In the genomic region with DNA sequence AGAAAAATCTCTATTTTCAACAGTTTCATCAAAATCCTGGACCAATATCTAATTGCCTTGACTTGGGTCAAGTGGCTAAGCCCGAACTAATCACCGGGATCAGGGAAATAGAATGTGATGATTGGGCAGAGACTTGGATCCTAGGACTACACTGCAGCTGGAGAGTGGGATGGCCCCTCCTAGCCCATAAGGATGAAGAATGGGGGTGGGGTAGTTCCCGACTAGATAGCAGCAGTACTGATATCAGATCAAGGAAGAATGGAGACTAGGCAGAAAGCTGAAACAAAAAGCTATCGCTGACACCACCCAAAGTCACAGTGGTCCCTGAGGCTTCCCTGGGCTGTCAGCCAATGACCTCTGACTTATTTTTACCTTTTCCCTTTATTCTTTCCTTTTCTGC, we compare ENCODE assay signal across 17 cellular contexts.
"Had no signal": no experiment of that assay in that cellular context is flagged by ENCODE, and none has a peak within 500 bp of the region (broad histone marks: within the 10 kb centered on the region; RNA-seq: fewer than 3 reads in every experiment).

No MANE protein-coding gene starts in this region.

- DNase-seq: effector CD8-positive, alpha-beta T cell; heart right ventricle; kidney; mammary epithelial cell; mucosa of descending colon; naive thymus-derived CD8-positive, alpha-beta T cell; psoas muscle; retina; right lobe of liver; stimulated activated CD4-positive, alpha-beta T cell treated with anti-CD3 and anti-CD28 coated beads, Interleukin-4, amount 100 ng/mL, for 1 hour; stimulated activated CD8-positive, alpha-beta memory T cell treated with anti-CD3 and anti-CD28 coated beads, Interleukin-4, amount 100 ng/mL, for 48 hours; stimulated activated naive CD8-positive, alpha-beta T cell treated with anti-CD3 and anti-CD28 coated beads, Interleukin-15, Interleukin-2, amounts not matched to agents 100 U/mL and 50 U/mL, for 24 hours; transverse colon had no signal

- H3K27me3 ChIP-seq: heart right ventricle, neutrophil, right lobe of liver, transverse colon had no signal

- H3K4me1 ChIP-seq: psoas muscle, right lobe of liver, transverse colon had no signal

- H3K27ac ChIP-seq: coronary artery, heart right ventricle, neutrophil, psoas muscle, right lobe of liver, thoracic aorta, transverse colon had no signal

- H3K36me3 Mint-ChIP-seq: naive thymus-derived CD8-positive, alpha-beta T cell; stimulated activated effector memory CD8-positive, alpha-beta T cell treated with anti-CD3 and anti-CD28 coated beads, Interleukin-12 subunit alpha, Interleukin-12 subunit beta, amount 100 ng/mL, for 72 hours had no signal

- H3K4me3 ChIP-seq: coronary artery, heart right ventricle, mucosa of descending colon, psoas muscle, right lobe of liver, thoracic aorta, transverse colon had no signal

- H3K9me3 Mint-ChIP-seq: stimulated activated effector memory CD8-positive, alpha-beta T cell treated with anti-CD3 and anti-CD28 coated beads, Interleukin-12 subunit alpha, Interleukin-12 subunit beta, amount 100 ng/mL, for 72 hours had no signal

- ATAC-seq: heart right ventricle; mucosa of descending colon; naive thymus-derived CD8-positive, alpha-beta T cell; psoas muscle; right lobe of liver; stimulated activated effector memory CD8-positive, alpha-beta T cell treated with anti-CD3 and anti-CD28 coated beads, Interleukin-12 subunit alpha, Interleukin-12 subunit beta, amount 100 ng/mL, for 72 hours; stimulated activated naive CD8-positive, alpha-beta T cell treated with anti-CD3 and anti-CD28 coated beads, Interleukin-15, Interleukin-2, amounts not matched to agents 100 U/mL and 50 U/mL, for 24 hours had no signal

- H3K36me3 ChIP-seq: heart right ventricle, neutrophil, right lobe of liver, thoracic aorta, transverse colon had no signal

- H3K27ac Mint-ChIP-seq: naive thymus-derived CD8-positive, alpha-beta T cell; stimulated activated effector memory CD8-positive, alpha-beta T cell treated with anti-CD3 and anti-CD28 coated beads, Interleukin-12 subunit alpha, Interleukin-12 subunit beta, amount 100 ng/mL, for 72 hours had no signal

- H3K4me1 Mint-ChIP-seq: naive thymus-derived CD8-positive, alpha-beta T cell; stimulated activated effector memory CD8-positive, alpha-beta T cell treated with anti-CD3 and anti-CD28 coated beads, Interleukin-12 subunit alpha, Interleukin-12 subunit beta, amount 100 ng/mL, for 72 hours had no signal

- H3K4me3 Mint-ChIP-seq: naive thymus-derived CD8-positive, alpha-beta T cell; stimulated activated effector memory CD8-positive, alpha-beta T cell treated with anti-CD3 and anti-CD28 coated beads, Interleukin-12 subunit alpha, Interleukin-12 subunit beta, amount 100 ng/mL, for 72 hours had no signal
